11 cellular contexts compared by ENCODE assay signal in genomic region chr2:190889175-190889943, GRCh38. TPM values are rescaled to one million over a fixed set of nuclear protein-coding genes. Genes with fewer than 3 reads are reported as not detected.
A peak's percentile ranks its signal among the peaks of the same experiment; 100 is the strongest.
DNase-seq lines count a peak whose midpoint lies in the region; ATAC-seq and TF ChIP-seq lines count a peak whose summit lies in the region.
"Had no signal": no experiment of that assay in that cellular context is flagged by ENCODE, and none has a peak within 500 bp of the region (broad histone marks: within the 10 kb centered on the region; RNA-seq: fewer than 3 reads in every experiment).

No MANE protein-coding gene starts in this region.

- no peak overlapping the region for H3K18ac ChIP-seq in H9 (ENCODE audit: insufficient read length, low read depth, low read length)

- no peak for DNase-seq in CD4-positive, alpha-beta T cell
- DNase-seq in H9 (no peak), ascending aorta (ENCODE audit: low spot score in 2 of 2) (no peak), 8988T (no peak), lower leg skin (ENCODE audit: low spot score in 2 of 2) (no peak)
- no peak for DNase-seq in naive thymus-derived CD4-positive, alpha-beta T cell
- DNase-seq: cerebellar nuclear complex; NCI-H2171 treated with DMSO at 0.1 percent for 48 hours; stimulated activated naive CD4-positive, alpha-beta T cell had no signal

- no peak overlapping the region for H3K9ac ChIP-seq in H9 (ENCODE audit: extremely low read depth, insufficient read length, low read length)

- H3K23me2 ChIP-seq in H9 (ENCODE audit: insufficient read length, low read depth, low read length, poor library complexity, severe bottlenecking): no peaks in the 10 kb centered on the region

- no peak for TF ChIP-seq CTCF in CD4-positive, alpha-beta T cell (IDR thresholded peaks at IDR 0.05)
- TF ChIP-seq CTCF in H9 (conservative IDR thresholded peaks at IDR 0.05) (no peak), ascending aorta (IDR thresholded peaks at IDR 0.05) (no peak), lower leg skin (IDR thresholded peaks at IDR 0.05) (no peak)

- no peak overlapping the region for H3K27ac ChIP-seq in CD4-positive, alpha-beta T cell (ENCODE audit: low read depth, low read length)
- no peak overlapping the region for H3K27ac ChIP-seq in H9 (ENCODE audit: insufficient read length, low read depth, low read length)
- peak overlapping the region; percentile 45 to 98 for H3K27ac ChIP-seq in ascending aorta
- no peak overlapping the region for H3K27ac ChIP-seq in naive thymus-derived CD4-positive, alpha-beta T cell (ENCODE audit: low read depth, low read length)
- H3K27ac ChIP-seq: RWPE1 had no signal

- H3K4me3 ChIP-seq in ascending aorta (peak overlapping the region in 1 of 2 donors; percentile 8), lower leg skin (ENCODE audit: low read depth, poor library complexity, severe bottlenecking) (no peak overlapping the region)
- no peak overlapping the region for H3K4me3 ChIP-seq in naive thymus-derived CD4-positive, alpha-beta T cell (ENCODE audit: low read length)

- intact Hi-C loops in CD4-positive, alpha-beta T cell (cut with DNase I, micrococcal nuclease): loop anchor here in 1 of 2 experiments (5.0 kb wide), 1 partner anchor 247 kb away; no protein-coding TSS in a partner anchor
- intact Hi-C loops in ascending aorta (cut with DNase I) (loop anchor here (10.0 kb wide), 1 partner anchor 1675 kb away; no protein-coding TSS in a partner anchor), lower leg skin (cut with DNase I; ENCODE audit: low total_unique reads) (no loop called here)
- intact Hi-C loops in naive thymus-derived CD4-positive, alpha-beta T cell (cut with micrococcal nuclease): loop anchor here (10.0 kb wide), 2 partner anchors 1215 to 1305 kb away; partner anchors contain the start of genes ANKAR (in 1 of the 2) and SLC40A1 (in 1 of the 2)

- H2BK120ac ChIP-seq in H9 (ENCODE audit: low read depth, low read length, poor library complexity, severe bottlenecking): no peak overlapping the region

- no peak overlapping the region for H2AFZ ChIP-seq in H9 (ENCODE audit: low read length)

- CTCF ChIA-PET in CD4-positive, alpha-beta T cell (lab: Charles Lee): interaction anchor here (1.1 to 4.3 kb wide), 4 partner anchors 9 to 58 kb away, joined by 3 to 21 read pairs (median 4); no protein-coding TSS in a partner anchor
- CTCF ChIA-PET in naive thymus-derived CD4-positive, alpha-beta T cell (lab: Charles Lee): interaction anchor here (0.7 to 1.9 kb wide), 3 partner anchors 39 to 130 kb away, joined by 4 to 6 read pairs (median 5); no protein-coding TSS in a partner anchor

- WGBS in H9 (ENCODE audit: extremely low coverage, insufficient read length, low lambda C conversion rate): no CpG with 5 or more reads among the region's 3 CpGs
- 76 to 85% methylated on average over 3 of the region's 3 CpGs for WGBS in lower leg skin, 2 donors

- POLR2A ChIA-PET in CD4-positive, alpha-beta T cell (lab: Charles Lee): interaction anchor here (1.1 to 6.9 kb wide), 2 partner anchors 8 to 125 kb away, joined by 3 to 86 read pairs; partner anchors contain the start of gene GLS
- POLR2A ChIA-PET in naive thymus-derived CD4-positive, alpha-beta T cell (lab: Charles Lee): interaction anchor here (0.6 to 5.9 kb wide), 4 partner anchors 8 to 126 kb away, joined by 3 to 63 read pairs (median 4); partner anchors contain the start of gene GLS

- no peak overlapping the region for H2BK20ac ChIP-seq in H9 (ENCODE audit: low read depth, low read length, poor library complexity, severe bottlenecking)

- no peak for ATAC-seq in CD4-positive, alpha-beta T cell (ENCODE audit: poor library complexity)
- no peak for ATAC-seq in naive thymus-derived CD4-positive, alpha-beta T cell
- no peak for ATAC-seq in HG02840 (IDR thresholded peaks at IDR 0.05; ENCODE audit: low FRiP score, unreplicated experiment)

- H3T11ph ChIP-seq in H9 (ENCODE audit: low read length): no peak overlapping the region

- no peaks in the 10 kb centered on the region for H3K9me3 ChIP-seq in CD4-positive, alpha-beta T cell (ENCODE audit: control insufficient read depth, low read length)
- H3K9me3 ChIP-seq in H9 (ENCODE audit: control insufficient read depth, low read depth, low read length): no peaks in the 10 kb centered on the region
- no peaks in the 10 kb centered on the region for H3K9me3 ChIP-seq in ascending aorta
- H3K9me3 ChIP-seq in naive thymus-derived CD4-positive, alpha-beta T cell (ENCODE audit: control insufficient read depth in 2 of 3, low read length in 3 of 3): no peaks in the 10 kb centered on the region

- no peak overlapping the region for H3K23ac ChIP-seq in H9 (ENCODE audit: insufficient read length, low read depth, low read length)

- peaks cover 14% of the 10 kb centered on the region; the same call in 1 of the 2 replicates for H3K79me2 ChIP-seq in H9 (ENCODE audit: insufficient read depth, low read length)

- H4K5ac ChIP-seq in H9 (ENCODE audit: insufficient read length, low read depth, low read length): no peak overlapping the region

- H3K27me3 Mint-ChIP-seq in CD4-positive, alpha-beta T cell: no peaks in the 10 kb centered on the region
- no peaks in the 10 kb centered on the region for H3K27me3 Mint-ChIP-seq in H9 (ENCODE audit: low read depth)
- no peaks in the 10 kb centered on the region for H3K27me3 Mint-ChIP-seq in naive thymus-derived CD4-positive, alpha-beta T cell

- H2BK12ac ChIP-seq in H9 (ENCODE audit: insufficient read length, low read depth, low read length): no peak overlapping the region

- H3K14ac ChIP-seq in H9 (ENCODE audit: insufficient read depth, low read length): no peak overlapping the region

- H3K4me1 Mint-ChIP-seq in CD4-positive, alpha-beta T cell (ENCODE audit: low read depth): peaks cover 71% of the 10 kb centered on the region
- H3K4me1 Mint-ChIP-seq in H9: peaks cover 30 to 36% of the 10 kb centered on the region in 2 experiments
- peaks cover 48 to 90% (median 76%) of the 10 kb centered on the region in 7 donors for H3K4me1 Mint-ChIP-seq in naive thymus-derived CD4-positive, alpha-beta T cell

- peaks cover 0 to 6% of the 10 kb centered on the region in 2 donors for H3K36me3 ChIP-seq in ascending aorta
- H3K36me3 ChIP-seq in naive thymus-derived CD4-positive, alpha-beta T cell (ENCODE audit: control insufficient read depth in 2 of 3, insufficient read depth in 3 of 3, low read length in 3 of 3): peaks cover 0 to 6% (median 3%) of the 10 kb centered on the region in 3 experiments

- peak overlapping the region; percentile 63 for H3K27ac Mint-ChIP-seq in CD4-positive, alpha-beta T cell
- H3K27ac Mint-ChIP-seq in H9: peak overlapping the region; percentile 12 to 81 (median 78); a peak in 2 of 7 replicates
- peak overlapping the region in 8 of 9 donors; percentile 5 to 75 (median 56) for H3K27ac Mint-ChIP-seq in naive thymus-derived CD4-positive, alpha-beta T cell

- no peak overlapping the region for H3K56ac ChIP-seq in H9 (ENCODE audit: insufficient read length, low read depth, low read length)

- H2BK5ac ChIP-seq in H9 (ENCODE audit: insufficient read length, low read length): no peak overlapping the region

- H3K4ac ChIP-seq in H9 (ENCODE audit: low read depth, low read length): no peak overlapping the region

- H3K9me3 Mint-ChIP-seq in CD4-positive, alpha-beta T cell: no peaks in the 10 kb centered on the region
- H3K9me3 Mint-ChIP-seq in H9: no peaks in the 10 kb centered on the region
- no peaks in the 10 kb centered on the region for H3K9me3 Mint-ChIP-seq in naive thymus-derived CD4-positive, alpha-beta T cell

- peak overlapping the region; percentile 49 for H3K4me3 Mint-ChIP-seq in CD4-positive, alpha-beta T cell
- no peak overlapping the region for H3K4me3 Mint-ChIP-seq in H9
- H3K4me3 Mint-ChIP-seq in naive thymus-derived CD4-positive, alpha-beta T cell: peak overlapping the region in 8 of 10 donors; percentile 2 to 90 (median 45)

- no peak overlapping the region for H3K4me2 ChIP-seq in H9 (ENCODE audit: insufficient read depth, insufficient read length, low read length)

- H3K4me1 ChIP-seq in H9 (ENCODE audit: insufficient read depth, low read length) (no peaks in the 10 kb centered on the region), ascending aorta (peaks cover 0 to 58% of the 10 kb centered on the region in 2 donors)
- peaks cover 19 to 56% of the 10 kb centered on the region in 2 donors for H3K4me1 ChIP-seq in naive thymus-derived CD4-positive, alpha-beta T cell (ENCODE audit: control insufficient read depth in 2 of 2, insufficient read depth in 2 of 2, low read length in 2 of 2)

- H2BK15ac ChIP-seq in H9 (ENCODE audit: low read depth, low read length): no peak overlapping the region

- peaks cover 3% of the 10 kb centered on the region for H3K79me1 ChIP-seq in H9 (ENCODE audit: insufficient read depth, low read depth, low read length, poor library complexity, severe bottlenecking)

- peaks cover 36% of the 10 kb centered on the region for H3K36me3 Mint-ChIP-seq in CD4-positive, alpha-beta T cell (ENCODE audit: low read depth)
- H3K36me3 Mint-ChIP-seq in H9 (ENCODE audit: insufficient read depth in 1 of 3, low read depth in 3 of 3): peaks cover 2 to 10% (median 5%) of the 10 kb centered on the region in 3 experiments; a peak in 5 of 7 replicates
- peaks cover 0 to 15% (median 4%) of the 10 kb centered on the region in 5 donors for H3K36me3 Mint-ChIP-seq in naive thymus-derived CD4-positive, alpha-beta T cell

- no peaks in the 10 kb centered on the region for H3K27me3 ChIP-seq in CD4-positive, alpha-beta T cell (ENCODE audit: control insufficient read depth, insufficient read depth, low read length)
- H3K27me3 ChIP-seq in H9 (ENCODE audit: insufficient read depth, low read length) (no peaks in the 10 kb centered on the region), ascending aorta (no peaks in the 10 kb centered on the region)
- H3K27me3 ChIP-seq in naive thymus-derived CD4-positive, alpha-beta T cell (ENCODE audit: control insufficient read depth in 2 of 2, insufficient read depth in 2 of 2, low read length in 2 of 2): no peaks in the 10 kb centered on the region

- H4K91ac ChIP-seq in H9 (ENCODE audit: insufficient read length, low read depth, low read length): no peak overlapping the region

- H4K8ac ChIP-seq in H9 (replicated peaks; ENCODE audit: insufficient read length, low read depth, low read length): no peak overlapping the region

- TF ChIP-seq POLR2A in lower leg skin (IDR thresholded peaks at IDR 0.05): no peak

- H2AK5ac ChIP-seq in H9 (ENCODE audit: insufficient read length, low read length): no peak overlapping the region

- H4K20me1 ChIP-seq in H9 (ENCODE audit: control insufficient read depth, insufficient read depth, insufficient read length): no peaks in the 10 kb centered on the region

RNA-seq across cellular contexts. Expression of gene GLS, which starts 8.7 kb away (rescaled TPM):
- total RNA-seq in CD4-positive, alpha-beta T cell: 100 to 1,000 TPM; 215 to 224 TPM
- total RNA-seq in H9 (2021) (69.3 and 70.6 TPM in 2 replicates), ascending aorta (132 TPM), lower leg skin (10 to 100 TPM; 55.3 to 86.2 (median 67.6) TPM)
- total RNA-seq in naive thymus-derived CD4-positive, alpha-beta T cell: 100 to 1,000 TPM; 167 to 234 (median 202) TPM
- 10 to 100 TPM; 34.6 to 47.9 TPM for polyA plus RNA-seq in naive thymus-derived CD4-positive, alpha-beta T cell

Comparison
In these comparisons a context has a peak if more than half of its experiments do, and no peak if none do; other contexts are left out.
1. H3K27ac ChIP-seq: peak in ascending aorta (2 of 2); none in CD4-positive, alpha-beta T cell (single experiment), H9 (single experiment) and naive thymus-derived CD4-positive, alpha-beta T cell (single experiment).
2. H3K4me3 Mint-ChIP-seq: peak in CD4-positive, alpha-beta T cell (single experiment) and naive thymus-derived CD4-positive, alpha-beta T cell (8 of 10); none in H9 (0 of 2).
3. Peak in every context shown above with its lines, with median percentiles within 50 percentile points of each other: H3K27ac Mint-ChIP-seq.